1 cellular context compared by ENCODE assay signal in genomic region chr17:49390548-49391324, GRCh38.
TF ChIP-seq lines count a peak whose summit lies in the region.

No MANE protein-coding gene starts in this region.

TF ChIP-seq in K562, 482 proteins besides CTCF, POLR2A, EP300 and RAD21 (continued from another document):
- TF ChIP-seq MGA (IDR thresholded peaks at IDR 0.05) (peak; percentile 32), BRF2 (IDR thresholded peaks at IDR 0.05; ENCODE audit: borderline replicate concordance, insufficient read depth, insufficient read length) (no peak), ZNF212 (CRISPR knock-in tag; IDR thresholded peaks at IDR 0.05) (0 out of 2 replicates have a peak, but pooled peaks have one; percentile 33), ZNF707 (CRISPR knock-in tag; conservative IDR thresholded peaks at IDR 0.05) (no peak), SIN3B (IDR thresholded peaks at IDR 0.05; ENCODE audit: low read depth) (no peak), MAZ (CRISPR knock-in tag; conservative IDR thresholded peaks at IDR 0.05 in 1 of 2, IDR thresholded peaks at IDR 0.05 in 1 of 2) (0 out of 4 replicates have a peak, but pooled peaks of 1 of the 2 experiments have one; percentile 48), NEUROD1 (IDR thresholded peaks at IDR 0.05; ENCODE audit: borderline replicate concordance, low read depth, low read length, partially characterized antibody) (peak; percentile 23), ETV6 (IDR thresholded peaks at IDR 0.05; ENCODE audit: borderline replicate concordance in 1 of 2, low read depth in 2 of 2, low read length in 1 of 2) (peak; percentile 89 to 93; a peak in 3 of 4 replicates), ETV6 (CRISPR knock-in tag; IDR thresholded peaks at IDR 0.05; ENCODE audit: borderline replicate concordance) (no peak), CBFB (CRISPR knock-in tag; IDR thresholded peaks at IDR 0.05) (no peak), TAF15 (IDR thresholded peaks at IDR 0.05; ENCODE audit: low read depth, low read length) (no peak), KAT7 (CRISPR knock-in tag; IDR thresholded peaks at IDR 0.05; ENCODE audit: borderline replicate concordance) (no peak), HBP1 (CRISPR knock-in tag; IDR thresholded peaks at IDR 0.05) (no peak), E2F6 (IDR thresholded peaks at IDR 0.05; ENCODE audit: borderline replicate concordance in 1 of 2, extremely low read depth in 1 of 2, insufficient read depth in 1 of 2, insufficient read length in 1 of 2, low read depth in 1 of 2, low read length in 1 of 2, poor library complexity in 1 of 2, severe bottlenecking in 1 of 2) (peak in 1 of 2 experiments; percentile 15), ARID2 (IDR thresholded peaks at IDR 0.05) (no peak), HDAC1 (IDR thresholded peaks at IDR 0.05) (no peak), HNRNPK (IDR thresholded peaks at IDR 0.05; ENCODE audit: low read depth, low read length, poor library complexity, severe bottlenecking) (no peak), RBFOX2 (IDR thresholded peaks at IDR 0.05; ENCODE audit: low read depth, low read length) (peak; percentile 58), ZNF165 (CRISPR knock-in tag; IDR thresholded peaks at IDR 0.05; ENCODE audit: borderline replicate concordance) (no peak), ZBTB49 (CRISPR knock-in tag; IDR thresholded peaks at IDR 0.05; ENCODE audit: borderline replicate concordance) (no peak), CEBPB (tag; IDR thresholded peaks at IDR 0.05) (no peak), HNRNPL (IDR thresholded peaks at IDR 0.05; ENCODE audit: low read depth, low read length) (no peak), CBFA2T3 (IDR thresholded peaks at IDR 0.05) (no peak), ZNF57 (CRISPR knock-in tag; IDR thresholded peaks at IDR 0.05) (no peak), RFX7 (CRISPR knock-in tag; IDR thresholded peaks at IDR 0.05) (no peak), BCLAF1 (IDR thresholded peaks at IDR 0.05; ENCODE audit: borderline replicate concordance in 1 of 2, control insufficient read depth in 1 of 2, low read depth in 2 of 2, low read length in 1 of 2) (no peak), DPF2 (IDR thresholded peaks at IDR 0.05) (peak; percentile 45; the same call in 1 of the 2 replicates), L3MBTL2 (IDR thresholded peaks at IDR 0.05) (peak; percentile 55), MCM2 (IDR thresholded peaks at IDR 0.05; ENCODE audit: low read depth) (no peak), ARID1B (IDR thresholded peaks at IDR 0.05) (peak; percentile 15; the same call in 1 of the 2 replicates), ILF3 (IDR thresholded peaks at IDR 0.05; ENCODE audit: borderline replicate concordance) (no peak), CBFA2T2 (conservative IDR thresholded peaks at IDR 0.05) (no peak), UBTF (IDR thresholded peaks at IDR 0.05; ENCODE audit: borderline replicate concordance in 1 of 2, low read depth in 2 of 2, low read length in 2 of 2) (no peak), ZBTB12 (CRISPR knock-in tag; IDR thresholded peaks at IDR 0.05) (no peak)
